Comparison of ENCODE assay signal across 14 cellular contexts in genomic region chr20:47275548-47275947, GRCh38.
DNase-seq lines count a peak whose midpoint lies in the region; ATAC-seq and TF ChIP-seq lines count a peak whose summit lies in the region.
"Had no signal": no experiment of that assay in that cellular context is flagged by ENCODE, and none has a peak within 500 bp of the region (broad histone marks: within the 10 kb centered on the region; RNA-seq: fewer than 3 reads in every experiment).

No MANE protein-coding gene starts in this region.

- TF ChIP-seq CTCF in left lung (IDR thresholded peaks at IDR 0.05) (no peak), stomach (IDR thresholded peaks at IDR 0.05) (no peak)

- no peak overlapping the region for H3K18ac ChIP-seq in neuronal stem cell (ENCODE audit: low read length)

- H3K27me3 ChIP-seq in left lung (no peaks in the 10 kb centered on the region), stomach (no peaks in the 10 kb centered on the region), neuronal stem cell (ENCODE audit: control insufficient read depth in 3 of 3, insufficient read depth in 3 of 3, low read depth in 1 of 3, low read length in 3 of 3) (no peaks in the 10 kb centered on the region)

- H3K36me3 Mint-ChIP-seq in activated CD4-positive, alpha-beta T cell treated with anti-CD3 and anti-CD28 coated beads, Interleukin-2, amount 10 ng/mL, durations not matched to agents 24 days and 14 days (ENCODE audit: low read depth), result peaks cover 57% of the 10 kb centered on the region
- H3K36me3 Mint-ChIP-seq in activated T-helper 17 cell treated with anti-CD3 and anti-CD28 coated beads, Interleukin-2, amount 50 U/mL, for 72 hours (ENCODE audit: low read depth), result peaks cover 86% of the 10 kb centered on the region

- H2BK5ac ChIP-seq in neuronal stem cell (ENCODE audit: low read length), result no peak overlapping the region

- no peak for DNase-seq in activated CD4-positive, alpha-beta T cell treated with anti-CD3 and anti-CD28 coated beads, Interleukin-2, amount 10 ng/mL, durations not matched to agents 24 days and 14 days
- no peak for DNase-seq in activated CD4-positive, alpha-beta T cell treated with anti-CD3 and anti-CD28 coated beads, Interleukin-2, amount 50 U/mL, for 4 hours
- DNase-seq in left lung (no peak), stomach (no peak), neuronal stem cell (ENCODE audit: low spot score) (no peak), left lobe of liver (ENCODE audit: low spot score) (no peak)
- DNase-seq: EL, left colon, NCI-H1092, NCI-H82, posterior cingulate gyrus had no signal

- H3K14ac ChIP-seq in neuronal stem cell (ENCODE audit: low read length), result no peak overlapping the region

- H3K36me3 ChIP-seq in left lung, result peaks cover 0 to 59% of the 10 kb centered on the region in 2 donors
- peaks cover 38 to 77% (median 64%) of the 10 kb centered on the region in 4 donors for H3K36me3 ChIP-seq in stomach
- H3K36me3 ChIP-seq in neuronal stem cell (replicated peaks in 1 of 2; ENCODE audit: control insufficient read depth in 2 of 2, insufficient read depth in 2 of 2, low read length in 2 of 2), result peaks cover 27 to 94% of the 10 kb centered on the region in 2 donors

- H2BK12ac ChIP-seq in neuronal stem cell (ENCODE audit: low read length), result no peak overlapping the region

- no peak overlapping the region for H3K4ac ChIP-seq in neuronal stem cell (ENCODE audit: low read length)

- H3K9me3 Mint-ChIP-seq in activated CD4-positive, alpha-beta T cell treated with anti-CD3 and anti-CD28 coated beads, Interleukin-2, amount 10 ng/mL, durations not matched to agents 24 days and 14 days, result no peaks in the 10 kb centered on the region
- no peaks in the 10 kb centered on the region for H3K9me3 Mint-ChIP-seq in activated T-helper 17 cell treated with anti-CD3 and anti-CD28 coated beads, Interleukin-2, amount 50 U/mL, for 72 hours
- H3K9me3 Mint-ChIP-seq: central memory CD8-positive, alpha-beta T cell had no signal

- H4K91ac ChIP-seq in neuronal stem cell (ENCODE audit: low read depth, low read length, poor library complexity), result no peak overlapping the region

- no peak overlapping the region for H3K4me3 Mint-ChIP-seq in activated CD4-positive, alpha-beta T cell treated with anti-CD3 and anti-CD28 coated beads, Interleukin-2, amount 10 ng/mL, durations not matched to agents 24 days and 14 days
- H3K4me3 Mint-ChIP-seq in activated T-helper 17 cell treated with anti-CD3 and anti-CD28 coated beads, Interleukin-2, amount 50 U/mL, for 72 hours, result peak overlapping the region; percentile 79
- H3K4me3 Mint-ChIP-seq: central memory CD8-positive, alpha-beta T cell had no signal

- peak overlapping the region; percentile 96 for H3K27ac Mint-ChIP-seq in activated CD4-positive, alpha-beta T cell treated with anti-CD3 and anti-CD28 coated beads, Interleukin-2, amount 10 ng/mL, durations not matched to agents 24 days and 14 days
- peak overlapping the region; percentile 96 for H3K27ac Mint-ChIP-seq in activated T-helper 17 cell treated with anti-CD3 and anti-CD28 coated beads, Interleukin-2, amount 50 U/mL, for 72 hours

- H2AK5ac ChIP-seq in neuronal stem cell (ENCODE audit: low read depth, low read length), result no peak overlapping the region

- peaks cover 6% of the 10 kb centered on the region for H3K79me1 ChIP-seq in neuronal stem cell (ENCODE audit: low read depth, low read length)

- H3K4me2 ChIP-seq in neuronal stem cell (ENCODE audit: insufficient read depth, low read length, poor library complexity, severe bottlenecking), result no peak overlapping the region

- WGBS in stomach, 5 donors, result 92 to 98% (median 96%) methylated on average over 6 of the region's 6 CpGs
- no CpG with 5 or more reads among the region's 6 CpGs for WGBS in neuronal stem cell (ENCODE audit: extremely low coverage in 2 of 2, insufficient read length in 2 of 2, insufficient replicate concordance in 1 of 2), 2 donors

- peaks cover 15 to 38% of the 10 kb centered on the region in 2 donors for H3K4me1 ChIP-seq in left lung
- H3K4me1 ChIP-seq in stomach, result peaks cover 36 to 67% (median 53%) of the 10 kb centered on the region in 4 donors
- no peaks in the 10 kb centered on the region for H3K4me1 ChIP-seq in neuronal stem cell (ENCODE audit: control insufficient read depth in 2 of 2, insufficient read depth in 1 of 2, low read depth in 1 of 2, low read length in 2 of 2)

- no peak overlapping the region for H2BK120ac ChIP-seq in neuronal stem cell (ENCODE audit: low read depth, low read length)

- H4K8ac ChIP-seq in neuronal stem cell (ENCODE audit: low read depth, low read length), result no peak overlapping the region

- ATAC-seq in activated T-helper 17 cell treated with anti-CD3 and anti-CD28 coated beads, Interleukin-2, amount 50 U/mL, for 72 hours (replicated peaks), result no peak
- ATAC-seq in left lung (no peak), left lobe of liver (no peak), HG02759 (IDR thresholded peaks at IDR 0.05; ENCODE audit: unreplicated experiment) (no peak)
- ATAC-seq: left colon had no signal

- no peaks in the 10 kb centered on the region for H3K27me3 Mint-ChIP-seq in activated CD4-positive, alpha-beta T cell treated with anti-CD3 and anti-CD28 coated beads, Interleukin-2, amount 10 ng/mL, durations not matched to agents 24 days and 14 days
- no peaks in the 10 kb centered on the region for H3K27me3 Mint-ChIP-seq in activated T-helper 17 cell treated with anti-CD3 and anti-CD28 coated beads, Interleukin-2, amount 50 U/mL, for 72 hours
- H3K27me3 Mint-ChIP-seq: central memory CD8-positive, alpha-beta T cell had no signal

- H3K27ac ChIP-seq in left lung (peak overlapping the region; percentile 69 to 77), stomach (peak overlapping the region in 4 of 5 donors; percentile 63 to 87 (median 84)), neuronal stem cell (replicated peaks; ENCODE audit: low read length) (no peak overlapping the region)

- intact Hi-C loops in activated CD4-positive, alpha-beta T cell treated with anti-CD3 and anti-CD28 coated beads, Interleukin-2, amount 10 ng/mL, durations not matched to agents 24 days and 14 days (cut with micrococcal nuclease), result no loop called here
- intact Hi-C loops in left lung (cut with DNase I) (loop anchor here in 1 of 2 donors (10.0 kb wide), 1 partner anchor 109 kb away; no protein-coding TSS in a partner anchor), stomach (cut with DNase I; ENCODE audit: low total_unique reads) (no loop called here)

- no peak for TF ChIP-seq EP300 in stomach (IDR thresholded peaks at IDR 0.05)

- no peak overlapping the region for H2BK15ac ChIP-seq in neuronal stem cell (ENCODE audit: low read length)

- no peak for TF ChIP-seq POLR2A in stomach (IDR thresholded peaks at IDR 0.05)

- H3K4me1 Mint-ChIP-seq in activated CD4-positive, alpha-beta T cell treated with anti-CD3 and anti-CD28 coated beads, Interleukin-2, amount 10 ng/mL, durations not matched to agents 24 days and 14 days, result peaks cover 37% of the 10 kb centered on the region
- H3K4me1 Mint-ChIP-seq in activated T-helper 17 cell treated with anti-CD3 and anti-CD28 coated beads, Interleukin-2, amount 50 U/mL, for 72 hours, result peaks cover 33% of the 10 kb centered on the region

- H3K9ac ChIP-seq in neuronal stem cell (ENCODE audit: low read depth, low read length, poor library complexity), result no peak overlapping the region

- no peaks in the 10 kb centered on the region for H3K9me3 ChIP-seq in left lung
- no peaks in the 10 kb centered on the region for H3K9me3 ChIP-seq in stomach
- no peaks in the 10 kb centered on the region for H3K9me3 ChIP-seq in neuronal stem cell (replicated peaks in 1 of 2; ENCODE audit: control insufficient read depth in 2 of 2, insufficient read depth in 1 of 2, low read depth in 1 of 2, low read length in 2 of 2)

- H3K23ac ChIP-seq in neuronal stem cell (ENCODE audit: low read depth, low read length, poor library complexity), result no peak overlapping the region

- H2AFZ ChIP-seq in neuronal stem cell (ENCODE audit: low read length), result no peak overlapping the region

- no peak overlapping the region for H3K4me3 ChIP-seq in left lung
- H3K4me3 ChIP-seq in stomach, result no peak overlapping the region
- H3K4me3 ChIP-seq in neuronal stem cell (ENCODE audit: low read length in 2 of 2), result no peak overlapping the region
